Comparison of ENCODE assay signal across 9 cellular contexts in genomic region chr9:33374634-33375237, GRCh38. TPM values are rescaled to one million over a fixed set of nuclear protein-coding genes. Genes with fewer than 3 reads are reported as not detected.
DNase-seq lines count a peak whose midpoint lies in the region; ATAC-seq, FAIRE-seq and TF ChIP-seq lines count a peak whose summit lies in the region.
"Had no signal": no experiment of that assay in that cellular context is flagged by ENCODE, and none has a peak within 500 bp of the region (broad histone marks: within the 10 kb centered on the region; RNA-seq: fewer than 3 reads in every experiment).

No MANE protein-coding gene starts in this region.

- H3K27me3 ChIP-seq in HepG2 (ENCODE audit: control insufficient read depth in 1 of 2, insufficient read depth in 2 of 2, low read length in 2 of 2), result no peaks in the 10 kb centered on the region

- POLR2A ChIA-PET in HepG2 (lab: Yijun Ruan, JAX), result interaction anchor here (1.2 kb wide), 1 partner anchor 16 kb away, joined by 3 read pairs; no protein-coding TSS in a partner anchor

- 52% methylated on average over 6 of the region's 6 CpGs for WGBS in HepG2 (ENCODE audit: low lambda C conversion rate)

- H3K4me3 Mint-ChIP-seq in activated CD4-positive, alpha-beta T cell treated with anti-CD3 and anti-CD28 coated beads, Interleukin-2, amount 10 ng/mL, durations not matched to agents 24 days and 14 days, result peak overlapping the region; percentile 30
- H3K4me3 Mint-ChIP-seq in dendritic cell treated with granulocyte-macrophage colony-stimulating factor and Interleukin-4, amounts not matched to agents 40 ng/mL and 50 ng/mL, for 4 days, result no peak overlapping the region
- H3K4me3 Mint-ChIP-seq: stimulated activated naive CD8-positive, alpha-beta T cell treated with anti-CD3 and anti-CD28 coated beads, Interleukin-15, Interleukin-2, amounts not matched to agents 100 ng/mL and 50 ng/mL, for 24 hours had no signal

- no peak for TF ChIP-seq POLR2A in HepG2 (IDR thresholded peaks at IDR 0.05; ENCODE audit: insufficient read depth in 1 of 2, low read depth in 2 of 2, low read length in 2 of 2)

- H4K20me1 ChIP-seq in HepG2 (ENCODE audit: insufficient read depth, low read length), result no peaks in the 10 kb centered on the region

- H3K27ac Mint-ChIP-seq in activated CD4-positive, alpha-beta T cell treated with anti-CD3 and anti-CD28 coated beads, Interleukin-2, amount 10 ng/mL, durations not matched to agents 24 days and 14 days, result peak overlapping the region; percentile 52
- peak overlapping the region; percentile 23 for H3K27ac Mint-ChIP-seq in dendritic cell treated with granulocyte-macrophage colony-stimulating factor and Interleukin-4, amounts not matched to agents 40 ng/mL and 50 ng/mL, for 4 days
- H3K27ac Mint-ChIP-seq: stimulated activated naive CD8-positive, alpha-beta T cell treated with anti-CD3 and anti-CD28 coated beads, Interleukin-15, Interleukin-2, amounts not matched to agents 100 ng/mL and 50 ng/mL, for 24 hours had no signal

- TF ChIP-seq EP300 in HepG2 (IDR thresholded peaks at IDR 0.05; ENCODE audit: low read depth in 2 of 2, low read length in 2 of 2) (no peak), HepG2 (CRISPR knock-in tag; IDR thresholded peaks at IDR 0.05; ENCODE audit: borderline replicate concordance) (no peak)

- H3K9me3 Mint-ChIP-seq in activated CD4-positive, alpha-beta T cell treated with anti-CD3 and anti-CD28 coated beads, Interleukin-2, amount 10 ng/mL, durations not matched to agents 24 days and 14 days, result no peaks in the 10 kb centered on the region
- H3K9me3 Mint-ChIP-seq in dendritic cell treated with granulocyte-macrophage colony-stimulating factor and Interleukin-4, amounts not matched to agents 40 ng/mL and 50 ng/mL, for 4 days, result no peaks in the 10 kb centered on the region
- H3K9me3 Mint-ChIP-seq: stimulated activated naive CD8-positive, alpha-beta T cell treated with anti-CD3 and anti-CD28 coated beads, Interleukin-15, Interleukin-2, amounts not matched to agents 100 ng/mL and 50 ng/mL, for 24 hours had no signal

- peak overlapping the region; percentile 24; the same call in 1 of the 2 replicates for H3K4me2 ChIP-seq in HepG2 (ENCODE audit: low read depth, low read length)

- peak; percentile 84 for TF ChIP-seq CTCF in HepG2 (CRISPR knock-in tag; IDR thresholded peaks at IDR 0.05)

- peaks cover 1 to 13% of the 10 kb centered on the region in 2 experiments; a peak in 4 of 5 replicates for H3K36me3 ChIP-seq in HepG2 (replicated peaks in 1 of 2; ENCODE audit: control insufficient read depth in 1 of 2, insufficient read depth in 2 of 2, low read length in 2 of 2)

- CTCF ChIA-PET in HepG2 (lab: Yijun Ruan, JAX; ENCODE audit: low intra/inter-chr PET ratio, low total read pairs), result interaction anchor here (0.8 to 2.8 kb wide), 5 partner anchors 29 to 347 kb away, joined by 4 to 11 read pairs (median 11); no protein-coding TSS in a partner anchor

- no peak overlapping the region for H3K4me3 ChIP-seq in HepG2 (replicated peaks in 1 of 3; ENCODE audit: insufficient read depth in 1 of 3, low read depth in 2 of 3, low read length in 3 of 3)

- FAIRE-seq in HepG2 (lab: Jason Lieb, UNC), result peak; percentile 86

- in situ Hi-C loops in G401 (cut with HindIII; ENCODE audit: low sequenced_read_pairs), result no loop called here
- in situ Hi-C loops in HepG2 (cut with HindIII; ENCODE audit: extremely low pct_ligation_motif_present, low pct_unique_long_range_greater_than_20kb), result loop anchor here (10.0 kb wide), 1 partner anchor 90 kb away; no protein-coding TSS in a partner anchor

- peaks cover 10% of the 10 kb centered on the region for H3K4me1 Mint-ChIP-seq in activated CD4-positive, alpha-beta T cell treated with anti-CD3 and anti-CD28 coated beads, Interleukin-2, amount 10 ng/mL, durations not matched to agents 24 days and 14 days
- H3K4me1 Mint-ChIP-seq in dendritic cell treated with granulocyte-macrophage colony-stimulating factor and Interleukin-4, amounts not matched to agents 40 ng/mL and 50 ng/mL, for 4 days (ENCODE audit: low read depth), result peaks cover 14% of the 10 kb centered on the region

- ATAC-seq in HG02852 (IDR thresholded peaks at IDR 0.05; ENCODE audit: unreplicated experiment) (peak; percentile 71), HepG2 (peak; percentile 72), HG02623 (IDR thresholded peaks at IDR 0.05; ENCODE audit: unreplicated experiment) (no peak)

- no peak overlapping the region for H3K27ac ChIP-seq in HepG2 (ENCODE audit: extremely low read length, insufficient read depth, low read length)

- no TSS peak for BruUV-seq in HepG2 (replicated peaks; lab: Mats Ljungman, UMichigan)

- peaks cover 21% of the 10 kb centered on the region for H3K36me3 Mint-ChIP-seq in activated CD4-positive, alpha-beta T cell treated with anti-CD3 and anti-CD28 coated beads, Interleukin-2, amount 10 ng/mL, durations not matched to agents 24 days and 14 days (ENCODE audit: low read depth)
- peaks cover 30% of the 10 kb centered on the region for H3K36me3 Mint-ChIP-seq in dendritic cell treated with granulocyte-macrophage colony-stimulating factor and Interleukin-4, amounts not matched to agents 40 ng/mL and 50 ng/mL, for 4 days (ENCODE audit: low read depth)

- peaks cover 31% of the 10 kb centered on the region for H3K4me1 ChIP-seq in HepG2 (ENCODE audit: insufficient read depth, low read length)

- H3K9me3 ChIP-seq in HepG2 (ENCODE audit: low read length), result no peaks in the 10 kb centered on the region

- no peak overlapping the region for H2AFZ ChIP-seq in HepG2 (ENCODE audit: low read length)

- H3K27me3 Mint-ChIP-seq in activated CD4-positive, alpha-beta T cell treated with anti-CD3 and anti-CD28 coated beads, Interleukin-2, amount 10 ng/mL, durations not matched to agents 24 days and 14 days, result no peaks in the 10 kb centered on the region
- H3K27me3 Mint-ChIP-seq in dendritic cell treated with granulocyte-macrophage colony-stimulating factor and Interleukin-4, amounts not matched to agents 40 ng/mL and 50 ng/mL, for 4 days, result no peaks in the 10 kb centered on the region
- H3K27me3 Mint-ChIP-seq: stimulated activated naive CD8-positive, alpha-beta T cell treated with anti-CD3 and anti-CD28 coated beads, Interleukin-15, Interleukin-2, amounts not matched to agents 100 ng/mL and 50 ng/mL, for 24 hours had no signal

- peak; percentile 74 for TF ChIP-seq RAD21 in HepG2 (CRISPR knock-in tag; IDR thresholded peaks at IDR 0.05)

- DNase-seq in G401 (ENCODE audit: low spot score) (peak; percentile 88), NCI-H446 (lab: John Stamatoyannopoulos, UW) (peak; percentile 50 to 77), HepG2 (ENCODE audit: low spot score) (peak; percentile 70)
- peak; percentile 91 for DNase-seq in activated CD4-positive, alpha-beta T cell treated with anti-CD3 and anti-CD28 coated beads, Interleukin-2, amount 10 ng/mL, durations not matched to agents 24 days and 14 days
- peak; percentile 43 to 59 for DNase-seq in stimulated activated CD4-positive, alpha-beta T cell treated with anti-CD3 and anti-CD28 coated beads, Interleukin-4, amount 100 ng/mL, for 4 hours

- H3K9ac ChIP-seq in HepG2 (ENCODE audit: insufficient read depth, low read depth, low read length), result no peak overlapping the region

- no peaks in the 10 kb centered on the region for H3K79me2 ChIP-seq in HepG2 (ENCODE audit: insufficient read depth, low read length)

- intact Hi-C loops in activated CD4-positive, alpha-beta T cell treated with anti-CD3 and anti-CD28 coated beads, Interleukin-2, amount 10 ng/mL, durations not matched to agents 24 days and 14 days (cut with micrococcal nuclease), result loop anchor here (1.0 to 2.0 kb wide), 4 partner anchors 40 to 92 kb away; partner anchors contain the start of gene AQP3
- intact Hi-C loops in dendritic cell treated with granulocyte-macrophage colony-stimulating factor and Interleukin-4, amounts not matched to agents 40 ng/mL and 50 ng/mL, for 4 days (cut with micrococcal nuclease), result loop anchor here (10.0 kb wide), 2 partner anchors 90 to 140 kb away; no protein-coding TSS in a partner anchor
- intact Hi-C loops in HepG2 (cut with micrococcal nuclease; ENCODE audit: unreplicated experiment), result loop anchor here (1.0 kb wide), 1 partner anchor 92 kb away; no protein-coding TSS in a partner anchor

RNA-seq across cellular contexts. Expression of gene AQP7, which starts 27.6 kb away (rescaled TPM):
- 0.17 TPM in 1 of 2 replicates, not detected in the other for total RNA-seq in G401 (2014; rRNA removed; shearing (Covaris generic))
- not detected in 2 replicates for total RNA-seq in activated CD4-positive, alpha-beta T cell treated with anti-CD3 and anti-CD28 coated beads, Interleukin-2, amount 10 ng/mL, durations not matched to agents 24 days and 14 days
- total RNA-seq in HepG2 (2016; rRNA removed; fragmentation: Illumina TruSeq; extraction: Trizol), result 0.58 and 1.9 TPM in 2 replicates
- 0.71 and 0.81 TPM in 2 replicates for total RNA-seq in HepG2 (2016; cell fraction: cytosol; rRNA removed; fragmentation: Illumina TruSeq; extraction: Trizol; ENCODE audit: low read depth)
- 1.0 and 1.6 TPM in 2 replicates for total RNA-seq in HepG2 (2016; cell fraction: insoluble cytoplasmic fraction; rRNA removed; fragmentation: Illumina TruSeq; extraction: Trizol)
- 0.74 and 0.86 TPM in 2 replicates for total RNA-seq in HepG2 (2016; cell fraction: membrane; rRNA removed; fragmentation: Illumina TruSeq; extraction: Trizol)
- total RNA-seq in HepG2 (2016; cell fraction: nucleus; rRNA removed; fragmentation: Illumina TruSeq; extraction: Trizol), result 2.8 and 3.0 TPM in 2 replicates
- 2.1 and 5.6 TPM in 2 replicates for polyA plus RNA-seq in HepG2 (2011; rRNA removed)
- polyA plus RNA-seq in HepG2 (2011; cell fraction: cytosol; rRNA removed), result 2.7 and 3.2 TPM in 2 replicates
- polyA plus RNA-seq in HepG2 (2011; cell fraction: nucleus; rRNA removed), result 24.1 and 31.8 TPM in 2 replicates
- polyA plus RNA-seq in HepG2 (2012), result 7.9 and 9.8 TPM in 2 replicates
- 0.60 and 0.85 TPM in 2 replicates for polyA plus RNA-seq in HepG2 (2016; cell fraction: cytosol; fragmentation: Illumina TruSeq; extraction: Trizol; ENCODE audit: low read depth)
- 0.82 and 1.2 TPM in 2 replicates for polyA plus RNA-seq in HepG2 (2016; cell fraction: insoluble cytoplasmic fraction; fragmentation: Illumina TruSeq; extraction: Trizol; ENCODE audit: low read depth)
- polyA plus RNA-seq in HepG2 (2016; cell fraction: membrane; fragmentation: Illumina TruSeq; extraction: Trizol; ENCODE audit: low read depth), result 1.2 and 1.7 TPM in 2 replicates
- polyA plus RNA-seq in HepG2 (2016; cell fraction: nucleus; fragmentation: Illumina TruSeq; extraction: Trizol; ENCODE audit: insufficient read depth, low read depth), result 7.8 and 9.5 TPM in 2 replicates
- 1.9 and 6.0 TPM in 2 replicates for polyA minus RNA-seq in HepG2 (2011; rRNA and poly(A)+ RNA removed; ENCODE audit: low replicate concordance)
- 1.2 and 1.5 TPM in 2 replicates for polyA minus RNA-seq in HepG2 (2011; cell fraction: cytosol; rRNA and poly(A)+ RNA removed)
- polyA minus RNA-seq in HepG2 (2011; cell fraction: nucleus; rRNA and poly(A)+ RNA removed), result 6.2 and 6.6 TPM in 2 replicates
